In the genomic region with DNA sequence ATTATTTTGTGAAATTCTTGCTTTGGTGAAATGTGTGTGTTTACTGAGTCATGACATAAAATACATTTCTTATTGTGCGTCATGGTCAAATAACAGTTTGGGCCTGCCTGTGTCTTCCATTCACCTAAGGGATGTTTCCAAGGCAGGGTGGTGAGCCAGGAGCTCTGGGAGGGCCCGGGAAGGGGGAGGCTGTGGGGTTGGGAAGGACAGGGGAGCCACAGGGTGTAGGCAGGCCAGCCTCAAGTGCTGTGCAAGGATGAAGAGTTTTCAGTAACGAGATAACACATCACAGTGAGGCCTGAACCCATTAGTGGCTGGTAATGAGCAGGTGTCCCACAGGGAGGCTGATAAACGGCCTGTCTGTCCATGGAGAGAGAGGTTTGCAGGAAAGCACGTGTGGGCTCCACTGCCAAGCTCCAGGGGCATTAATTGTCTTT, we compare ENCODE assay signal across 1 cellular context.
TF ChIP-seq lines count a peak whose summit lies in the region.

No MANE protein-coding gene starts in this region.

TF ChIP-seq in HEK293, 187 proteins besides CTCF, POLR2A, EP300 and RAD21 (continued from another document):
- TF ChIP-seq, protein P1, sequence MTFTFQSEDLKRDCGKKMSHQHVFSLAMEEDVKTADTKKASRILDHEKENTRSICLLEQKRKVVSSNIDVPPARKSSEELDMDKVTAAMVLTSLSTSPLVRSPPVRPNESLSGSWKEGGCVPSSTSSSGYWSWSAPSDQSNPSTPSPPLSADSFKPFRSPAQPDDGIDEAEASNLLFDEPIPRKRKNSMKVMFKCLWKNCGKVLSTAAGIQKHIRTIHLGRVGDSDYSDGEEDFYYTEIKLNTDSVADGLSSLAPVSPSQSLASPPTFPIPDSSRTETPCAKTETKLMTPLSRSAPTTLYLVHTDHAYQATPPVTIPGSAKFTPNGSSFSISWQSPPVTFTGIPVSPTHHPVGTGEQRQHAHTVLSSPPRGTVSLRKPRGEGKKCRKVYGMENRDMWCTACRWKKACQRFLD (tag by site-specific recombination; IDR thresholded peaks at IDR 0.05), result no peak
- TF ChIP-seq, protein P2, sequence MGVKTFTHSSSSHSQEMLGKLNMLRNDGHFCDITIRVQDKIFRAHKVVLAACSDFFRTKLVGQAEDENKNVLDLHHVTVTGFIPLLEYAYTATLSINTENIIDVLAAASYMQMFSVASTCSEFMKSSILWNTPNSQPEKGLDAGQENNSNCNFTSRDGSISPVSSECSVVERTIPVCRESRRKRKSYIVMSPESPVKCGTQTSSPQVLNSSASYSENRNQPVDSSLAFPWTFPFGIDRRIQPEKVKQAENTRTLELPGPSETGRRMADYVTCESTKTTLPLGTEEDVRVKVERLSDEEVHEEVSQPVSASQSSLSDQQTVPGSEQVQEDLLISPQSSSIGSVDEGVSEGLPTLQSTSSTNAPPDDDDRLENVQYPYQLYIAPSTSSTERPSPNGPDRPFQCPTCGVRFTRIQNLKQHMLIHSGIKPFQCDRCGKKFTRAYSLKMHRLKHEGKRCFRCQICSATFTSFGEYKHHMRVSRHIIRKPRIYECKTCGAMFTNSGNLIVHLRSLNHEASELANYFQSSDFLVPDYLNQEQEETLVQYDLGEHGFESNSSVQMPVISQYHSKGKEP (tag by site-specific recombination; IDR thresholded peaks at IDR 0.05), result no peak
- TF ChIP-seq, protein P3, sequence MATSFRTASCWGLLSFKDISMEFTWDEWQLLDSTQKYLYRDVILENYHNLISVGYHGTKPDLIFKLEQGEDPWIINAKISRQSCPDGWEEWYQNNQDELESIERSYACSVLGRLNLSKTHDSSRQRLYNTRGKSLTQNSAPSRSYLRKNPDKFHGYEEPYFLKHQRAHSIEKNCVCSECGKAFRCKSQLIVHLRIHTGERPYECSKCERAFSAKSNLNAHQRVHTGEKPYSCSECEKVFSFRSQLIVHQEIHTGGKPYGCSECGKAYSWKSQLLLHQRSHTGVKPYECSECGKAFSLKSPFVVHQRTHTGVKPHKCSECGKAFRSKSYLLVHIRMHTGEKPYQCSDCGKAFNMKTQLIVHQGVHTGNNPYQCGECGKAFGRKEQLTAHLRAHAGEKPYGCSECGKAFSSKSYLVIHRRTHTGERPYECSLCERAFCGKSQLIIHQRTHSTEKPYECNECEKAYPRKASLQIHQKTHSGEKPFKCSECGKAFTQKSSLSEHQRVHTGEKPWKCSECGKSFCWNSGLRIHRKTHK (tag by site-specific recombination; IDR thresholded peaks at IDR 0.05), result no peak
- TF ChIP-seq OVOL3 (tag by site-specific recombination; IDR thresholded peaks at IDR 0.05) (no peak), GLIS1 (tag by site-specific recombination; IDR thresholded peaks at IDR 0.05) (peak; percentile 93), GLIS2 (tag by site-specific recombination; IDR thresholded peaks at IDR 0.05) (no peak), FEZF1 (tag by site-specific recombination; IDR thresholded peaks at IDR 0.05) (peak; percentile 77), ZNF354C (tag by site-specific recombination; IDR thresholded peaks at IDR 0.05; ENCODE audit: borderline replicate concordance, low read depth) (no peak), ZBTB21 (tag by site-specific recombination; IDR thresholded peaks at IDR 0.05) (no peak), ZNF571 (tag by site-specific recombination; IDR thresholded peaks at IDR 0.05) (no peak), ZFP69B (tag by site-specific recombination; IDR thresholded peaks at IDR 0.05) (0 out of 2 replicates have a peak, but pooled peaks have one; percentile 47), ZNF660 (tag by site-specific recombination; IDR thresholded peaks at IDR 0.05) (no peak), ZNF394 (tag by site-specific recombination; IDR thresholded peaks at IDR 0.05; ENCODE audit: borderline replicate concordance) (no peak), HOXA7 (CRISPR knock-in tag; IDR thresholded peaks at IDR 0.05; ENCODE audit: borderline replicate concordance) (no peak), ZNF366 (tag by site-specific recombination; conservative IDR thresholded peaks at IDR 0.05) (no peak)
- TF ChIP-seq, protein P4, sequence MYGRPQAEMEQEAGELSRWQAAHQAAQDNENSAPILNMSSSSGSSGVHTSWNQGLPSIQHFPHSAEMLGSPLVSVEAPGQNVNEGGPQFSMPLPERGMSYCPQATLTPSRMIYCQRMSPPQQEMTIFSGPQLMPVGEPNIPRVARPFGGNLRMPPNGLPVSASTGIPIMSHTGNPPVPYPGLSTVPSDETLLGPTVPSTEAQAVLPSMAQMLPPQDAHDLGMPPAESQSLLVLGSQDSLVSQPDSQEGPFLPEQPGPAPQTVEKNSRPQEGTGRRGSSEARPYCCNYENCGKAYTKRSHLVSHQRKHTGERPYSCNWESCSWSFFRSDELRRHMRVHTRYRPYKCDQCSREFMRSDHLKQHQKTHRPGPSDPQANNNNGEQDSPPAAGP (tag by site-specific recombination; IDR thresholded peaks at IDR 0.05), result peak; percentile 78; the same call in 1 of the 2 replicates
